Comparison of ENCODE assay signal across 12 cellular contexts in genomic region chr1:59560807-59561450, GRCh38.
A peak's percentile ranks its signal among the peaks of the same experiment; 100 is the strongest.
DNase-seq lines count a peak whose midpoint lies in the region; ATAC-seq and TF ChIP-seq lines count a peak whose summit lies in the region.
"Had no signal": no experiment of that assay in that cellular context is flagged by ENCODE, and none has a peak within 500 bp of the region (broad histone marks: within the 10 kb centered on the region; RNA-seq: fewer than 3 reads in every experiment).

No MANE protein-coding gene starts in this region.

- H4K8ac ChIP-seq in mesendoderm (ENCODE audit: low read depth, low read length): no peak overlapping the region

- H3K79me1 ChIP-seq in mesendoderm (ENCODE audit: low read length): no peaks in the 10 kb centered on the region

- no peak overlapping the region for H2BK120ac ChIP-seq in mesendoderm (ENCODE audit: low read depth, low read length)

- H3K4me1 ChIP-seq in left lung: peaks cover 0 to 4% of the 10 kb centered on the region in 2 donors
- no peaks in the 10 kb centered on the region for H3K4me1 ChIP-seq in mesendoderm (ENCODE audit: control insufficient read depth, low read depth, low read length)

- no peak overlapping the region for H2AK5ac ChIP-seq in mesendoderm (ENCODE audit: low read length)

- peaks cover 0 to 16% of the 10 kb centered on the region in 2 donors for H3K9me3 ChIP-seq in left lung
- H3K9me3 ChIP-seq: MG63 had no signal

- H3K79me2 ChIP-seq in mesendoderm (ENCODE audit: control insufficient read depth, insufficient read depth, low read length): no peaks in the 10 kb centered on the region

- H3K36me3 ChIP-seq in left lung (no peaks in the 10 kb centered on the region), mesendoderm (ENCODE audit: control insufficient read depth, insufficient read depth, low read length) (no peaks in the 10 kb centered on the region)
- H3K36me3 ChIP-seq: MG63 had no signal

- no peak overlapping the region for H3K9ac ChIP-seq in mesendoderm (ENCODE audit: low read length)

- no peak overlapping the region for H4K5ac ChIP-seq in mesendoderm (ENCODE audit: low read length)

- WGBS in mesendoderm (ENCODE audit: extremely low coverage, insufficient coverage, low lambda C conversion rate): no CpG with 5 or more reads among the region's 6 CpGs

- no peak overlapping the region for H3K56ac ChIP-seq in mesendoderm (ENCODE audit: low read length)

- H3K27me3 ChIP-seq in left lung: no peaks in the 10 kb centered on the region
- no peaks in the 10 kb centered on the region for H3K27me3 ChIP-seq in mesendoderm (ENCODE audit: insufficient read depth, low read length, poor library complexity)
- H3K27me3 ChIP-seq: MG63 had no signal

- no peak overlapping the region for H3K4me3 ChIP-seq in left lung
- no peak overlapping the region for H3K4me3 ChIP-seq in mesendoderm (ENCODE audit: low read length)
- H3K4me3 ChIP-seq: MG63 had no signal

- H2BK15ac ChIP-seq in mesendoderm (replicated peaks; ENCODE audit: low read depth): no peak overlapping the region

- H3K4ac ChIP-seq in mesendoderm (ENCODE audit: low read depth, low read length): no peak overlapping the region

- ATAC-seq in GM18909 (IDR thresholded peaks at IDR 0.05; ENCODE audit: poor library complexity, unreplicated experiment) (peak; percentile 86), GM21786 (IDR thresholded peaks at IDR 0.05; ENCODE audit: unreplicated experiment) (peak; percentile 62), HG03442 (IDR thresholded peaks at IDR 0.05; ENCODE audit: unreplicated experiment) (peak; percentile 65), left lung (no peak)
- ATAC-seq: left lobe of liver had no signal

- no peak for TF ChIP-seq CTCF in left lung (IDR thresholded peaks at IDR 0.05)

- no peak overlapping the region for H3K23ac ChIP-seq in mesendoderm (ENCODE audit: low read length)

- no peak overlapping the region for H3K4me2 ChIP-seq in mesendoderm (ENCODE audit: low read length)

- H2BK5ac ChIP-seq in mesendoderm (ENCODE audit: low read length): no peak overlapping the region

- intact Hi-C loops in left lung (cut with DNase I): no loop called here

- H3K27ac ChIP-seq in left lung (no peak overlapping the region), mesendoderm (ENCODE audit: low read depth, low read length) (no peak overlapping the region)

- no peak overlapping the region for H3K18ac ChIP-seq in mesendoderm (ENCODE audit: low read length)

- peak; percentile 35 for DNase-seq in foreskin melanocyte
- no peak for DNase-seq in left lung
- DNase-seq in NCI-H446 (lab: John Stamatoyannopoulos, UW): no peak
- no peak for DNase-seq in T1000 (lab: John Stamatoyannopoulos, UW)
- DNase-seq in mesendoderm: no peak
- DNase-seq: activated CD4-positive, alpha-beta T cell treated with anti-CD3 and anti-CD28 coated beads for 48 hours; MG63; NCI-H524 had no signal
